In the genomic region with DNA sequence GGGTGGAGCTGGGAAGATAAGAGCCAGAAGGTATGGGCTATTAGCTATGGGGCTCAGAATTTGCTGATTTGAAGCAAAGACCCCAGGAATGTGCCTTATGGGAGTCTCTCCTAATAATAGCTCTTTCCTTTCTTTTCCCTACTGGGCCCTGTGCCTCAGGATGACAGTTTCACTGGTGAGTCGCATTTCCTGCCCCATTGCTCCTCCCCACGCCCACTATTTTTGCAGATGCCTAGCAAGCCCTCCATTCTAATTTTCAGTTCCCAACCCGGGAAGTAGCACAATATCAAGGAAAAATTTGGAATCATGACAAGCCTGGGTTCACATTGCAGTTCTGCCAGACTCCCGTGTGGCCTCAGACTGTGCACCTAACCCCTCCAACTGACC, we compare ENCODE assay signal across 8 cellular contexts. TPM values are rescaled to one million over a fixed set of nuclear protein-coding genes. Genes with fewer than 3 reads are reported as not detected.
A peak's percentile ranks its signal among the peaks of the same experiment; 100 is the strongest.
DNase-seq lines count a peak whose midpoint lies in the region; ATAC-seq and TF ChIP-seq lines count a peak whose summit lies in the region.

No MANE protein-coding gene starts in this region.

- no peaks in the 10 kb centered on the region for H3K36me3 Mint-ChIP-seq in dendritic cell treated with granulocyte-macrophage colony-stimulating factor and Interleukin-4, amounts not matched to agents 40 ng/mL and 50 ng/mL, for 4 days (ENCODE audit: low read depth)
- H3K36me3 Mint-ChIP-seq in neural progenitor cell: no peaks in the 10 kb centered on the region
- H3K36me3 Mint-ChIP-seq in stimulated activated memory B cell treated with anti-CD40 and anti-IgM and Interleukin-4, amounts not matched to agents 10 μg/mL and 1 μg/mL and 100 μg/mL, for 72 hours: no peaks in the 10 kb centered on the region

- H3K4me2 ChIP-seq in neural progenitor cell: no peak overlapping the region

- H3K27ac Mint-ChIP-seq in dendritic cell treated with granulocyte-macrophage colony-stimulating factor and Interleukin-4, amounts not matched to agents 40 ng/mL and 50 ng/mL, for 4 days: peak overlapping the region; percentile 26
- H3K27ac Mint-ChIP-seq in neural progenitor cell: peak overlapping the region; percentile 85
- H3K27ac Mint-ChIP-seq in stimulated activated memory B cell treated with anti-CD40 and anti-IgM and Interleukin-4, amounts not matched to agents 10 μg/mL and 1 μg/mL and 100 μg/mL, for 72 hours: no peak overlapping the region

- H3K4me3 Mint-ChIP-seq in dendritic cell treated with granulocyte-macrophage colony-stimulating factor and Interleukin-4, amounts not matched to agents 40 ng/mL and 50 ng/mL, for 4 days: no peak overlapping the region
- no peak overlapping the region for H3K4me3 Mint-ChIP-seq in neural progenitor cell
- no peak overlapping the region for H3K4me3 Mint-ChIP-seq in stimulated activated memory B cell treated with anti-CD40 and anti-IgM and Interleukin-4, amounts not matched to agents 10 μg/mL and 1 μg/mL and 100 μg/mL, for 72 hours

- H3K9me3 ChIP-seq in neural progenitor cell (ENCODE audit: low read depth): no peaks in the 10 kb centered on the region

- no peak for TF ChIP-seq CTCF in neural progenitor cell (IDR thresholded peaks at IDR 0.05)
- TF ChIP-seq CTCF in GM13976 (IDR thresholded peaks at IDR 0.05; ENCODE audit: borderline replicate concordance, control extremely low read depth, extremely low read depth, insufficient read depth, missing control alignments): no peak

- H3F3A ChIP-seq in neural progenitor cell (ENCODE audit: low read depth): peaks cover under 1% of the 10 kb centered on the region

- DNase-seq in CD1c-positive myeloid dendritic cell (ENCODE audit: extremely low spot score) (peak; percentile 56), MV-4-11 (lab: John Stamatoyannopoulos, UW) (peak; percentile 34), neural progenitor cell (ENCODE audit: low spot score) (no peak), GM13976 (ENCODE audit: low spot score) (no peak), NCI-H510A (lab: John Stamatoyannopoulos, UW) (no peak)

- H3K4me1 Mint-ChIP-seq in dendritic cell treated with granulocyte-macrophage colony-stimulating factor and Interleukin-4, amounts not matched to agents 40 ng/mL and 50 ng/mL, for 4 days (ENCODE audit: low read depth): peaks cover 36% of the 10 kb centered on the region
- H3K4me1 Mint-ChIP-seq in neural progenitor cell: peaks cover 9% of the 10 kb centered on the region
- peaks cover 12% of the 10 kb centered on the region for H3K4me1 Mint-ChIP-seq in stimulated activated memory B cell treated with anti-CD40 and anti-IgM and Interleukin-4, amounts not matched to agents 10 μg/mL and 1 μg/mL and 100 μg/mL, for 72 hours

- H3K4me1 ChIP-seq in neural progenitor cell: no peaks in the 10 kb centered on the region

- no peaks in the 10 kb centered on the region for H3K27me3 Mint-ChIP-seq in dendritic cell treated with granulocyte-macrophage colony-stimulating factor and Interleukin-4, amounts not matched to agents 40 ng/mL and 50 ng/mL, for 4 days
- H3K27me3 Mint-ChIP-seq in neural progenitor cell (ENCODE audit: insufficient read depth, low read depth): peaks cover 5% of the 10 kb centered on the region
- H3K27me3 Mint-ChIP-seq in stimulated activated memory B cell treated with anti-CD40 and anti-IgM and Interleukin-4, amounts not matched to agents 10 μg/mL and 1 μg/mL and 100 μg/mL, for 72 hours: no peaks in the 10 kb centered on the region

- no peaks in the 10 kb centered on the region for H4K20me1 ChIP-seq in neural progenitor cell (ENCODE audit: low read depth)

- H3K79me2 ChIP-seq in neural progenitor cell (ENCODE audit: low read depth): no peaks in the 10 kb centered on the region

- in situ Hi-C loops in GM13976 (cut with MboI; ENCODE audit: low sequenced_read_pairs, unreplicated experiment): no loop called here

- no peak overlapping the region for H2AFZ ChIP-seq in neural progenitor cell (replicated peaks)

- ATAC-seq in stimulated activated memory B cell treated with anti-CD40 and anti-IgM and Interleukin-4, amounts not matched to agents 10 μg/mL and 1 μg/mL and 100 μg/mL, for 72 hours: no peak
- no peak for ATAC-seq in HG02852 (IDR thresholded peaks at IDR 0.05; ENCODE audit: unreplicated experiment)

- no peaks in the 10 kb centered on the region for H3K36me3 ChIP-seq in neural progenitor cell

- no peaks in the 10 kb centered on the region for H3K27me3 ChIP-seq in neural progenitor cell

- H3K27ac ChIP-seq in neural progenitor cell: no peak overlapping the region

- H3K9me3 Mint-ChIP-seq in dendritic cell treated with granulocyte-macrophage colony-stimulating factor and Interleukin-4, amounts not matched to agents 40 ng/mL and 50 ng/mL, for 4 days: no peaks in the 10 kb centered on the region
- no peaks in the 10 kb centered on the region for H3K9me3 Mint-ChIP-seq in neural progenitor cell
- no peaks in the 10 kb centered on the region for H3K9me3 Mint-ChIP-seq in stimulated activated memory B cell treated with anti-CD40 and anti-IgM and Interleukin-4, amounts not matched to agents 10 μg/mL and 1 μg/mL and 100 μg/mL, for 72 hours

- no peak overlapping the region for H3K9ac ChIP-seq in neural progenitor cell

- intact Hi-C loops in dendritic cell treated with granulocyte-macrophage colony-stimulating factor and Interleukin-4, amounts not matched to agents 40 ng/mL and 50 ng/mL, for 4 days (cut with micrococcal nuclease): no loop called here

- H3K4me3 ChIP-seq in neural progenitor cell: no peak overlapping the region

RNA-seq across cellular contexts. Expression of a gene that starts 0.6 kb away (rescaled TPM):
- 0.56 TPM in 1 of 2 replicates, not detected in the other for total RNA-seq in neural progenitor cell (ENCODE audit: low replicate concordance)

RNA-seq across cellular contexts. Expression of a gene that starts 12.8 kb away (rescaled TPM):
- total RNA-seq in neural progenitor cell (ENCODE audit: low replicate concordance): 32.7 and 42.1 TPM in 2 replicates

RNA-seq across cellular contexts. Expression of a gene that starts 13.7 kb away (rescaled TPM):
- 3.1 and 6.5 TPM in 2 replicates for total RNA-seq in neural progenitor cell (ENCODE audit: low replicate concordance)

RNA-seq across cellular contexts. Expression of a gene that starts 23.2 kb away (rescaled TPM):
- not detected in 2 replicates for total RNA-seq in neural progenitor cell (ENCODE audit: low replicate concordance)

RNA-seq across cellular contexts. Expression of a gene that starts 30.4 kb away (rescaled TPM):
- 14.1 and 28.7 TPM in 2 replicates for total RNA-seq in neural progenitor cell (ENCODE audit: low replicate concordance)

Comparison
In these comparisons a context has a peak if more than half of its experiments do, and no peak if none do; other contexts are left out.
1. DNase-seq: peak in CD1c-positive myeloid dendritic cell (single experiment) and MV-4-11 (single experiment); none in neural progenitor cell (single experiment), GM13976 (single experiment) and NCI-H510A (single experiment).